8 cellular contexts compared by ENCODE assay signal in the genomic region with DNA sequence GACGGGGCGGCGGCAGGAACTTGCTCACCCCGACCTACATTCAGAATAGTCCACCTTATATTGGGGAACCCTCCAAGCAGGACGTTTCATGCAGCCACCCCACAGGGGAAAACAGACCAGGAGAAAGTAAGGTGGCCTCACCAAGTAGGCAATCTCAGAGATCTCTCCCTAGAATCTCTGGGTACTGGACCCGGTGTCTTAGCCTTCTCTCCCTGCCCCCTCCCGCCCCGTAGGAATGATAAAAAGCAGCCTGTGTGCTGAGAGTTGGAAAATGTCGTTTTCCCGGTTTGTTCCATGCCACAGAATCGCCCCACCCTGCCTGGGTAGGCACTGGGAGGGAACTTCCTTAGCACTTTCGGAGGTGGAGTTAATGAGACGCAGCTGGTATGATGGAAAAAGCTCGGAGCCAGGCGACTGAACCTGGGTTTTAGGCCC. TPM values are rescaled to one million over a fixed set of nuclear protein-coding genes. Genes with fewer than 3 reads are reported as not detected.
DNase-seq lines count a peak whose midpoint lies in the region; ATAC-seq and TF ChIP-seq lines count a peak whose summit lies in the region.

No MANE protein-coding gene starts in this region.

- H3K27ac ChIP-seq in layer of hippocampus (ENCODE audit: low read depth, low read length) (peak overlapping the region; percentile 86), thyroid gland (peak overlapping the region; percentile 100)

- no peaks in the 10 kb centered on the region for H3K9me3 ChIP-seq in thyroid gland

- H3K4me3 ChIP-seq in thyroid gland (replicated peaks in 1 of 3), result peak overlapping the region; percentile 60 to 88 (median 80)

- TF ChIP-seq POLR2A in thyroid gland (IDR thresholded peaks at IDR 0.05), result peak in 1 of 2 donors; percentile 74

- WGBS in thyroid gland, 2 donors, result 1 to 4% methylated on average over 15 of the region's 15 CpGs

- ATAC-seq in GM19328 (IDR thresholded peaks at IDR 0.05; ENCODE audit: unreplicated experiment), result no peak

- peaks cover 28 to 31% of the 10 kb centered on the region in 2 donors for H3K4me1 ChIP-seq in thyroid gland

- peak in 1 of 6 experiments; percentile 4 for TF ChIP-seq CTCF in thyroid gland (IDR thresholded peaks at IDR 0.05)

- H3K27me3 ChIP-seq in layer of hippocampus (ENCODE audit: control insufficient read depth, insufficient read depth, low read length) (no peaks in the 10 kb centered on the region), thyroid gland (no peaks in the 10 kb centered on the region)

- DNase-seq in GM04503 (ENCODE audit: low read depth), result peak; percentile 61
- peak; percentile 92 for DNase-seq in M059J (ENCODE audit: low read depth)
- DNase-seq in cerebellar cortex (ENCODE audit: low spot score), result peak; percentile 58
- DNase-seq in thyroid gland, result peak; percentile 85 to 92
- DNase-seq in NCI-H146 (lab: John Stamatoyannopoulos, UW), result no peak
- no peak for DNase-seq in activated effector memory CD4-positive, alpha-beta T cell treated with anti-CD3 and anti-CD28 coated beads, Interleukin-2, amount 50 U/mL, for 16 hours

- intact Hi-C loops in thyroid gland (cut with DNase I), result no loop called here

- H3K36me3 ChIP-seq in thyroid gland, result no peaks in the 10 kb centered on the region

RNA-seq across cellular contexts. Expression of gene PTPN14, which starts 0.8 kb away (rescaled TPM):
- total RNA-seq in M059J (2014; rRNA removed; shearing (Covaris generic)), result 13.8 and 27.4 TPM in 2 replicates
- total RNA-seq in thyroid gland, result 10 to 100 TPM; 28.1 to 33.4 (median 31.8) TPM

RNA-seq across cellular contexts. Expression of gene CENPF, which starts 50.8 kb away (rescaled TPM):
- 45.5 and 83.9 TPM in 2 replicates for total RNA-seq in M059J (2014; rRNA removed; shearing (Covaris generic))
- 1 to 10 TPM in 1 of 4 donors, under 1 TPM in 3; 0.27 to 1.0 (median 0.55) TPM for total RNA-seq in thyroid gland

Comparison
In these comparisons a context has a peak if more than half of its experiments do, and no peak if none do; other contexts are left out.
1. DNase-seq: peak in GM04503 (single experiment), M059J (single experiment), cerebellar cortex (single experiment) and thyroid gland (2 of 2); none in NCI-H146 (single experiment) and activated effector memory CD4-positive, alpha-beta T cell treated with anti-CD3 and anti-CD28 coated beads, Interleukin-2, amount 50 U/mL, for 16 hours (single experiment).
2. RNA of gene CENPF, which starts 50.8 kb away (total RNA-seq): 45.5 to 83.9 TPM in M059J; 0.27 to 1.0 TPM in thyroid gland; every median in the first group is over 10 times any median in the second.